ENCODE assay signal across 30 cellular contexts in the genomic region with DNA sequence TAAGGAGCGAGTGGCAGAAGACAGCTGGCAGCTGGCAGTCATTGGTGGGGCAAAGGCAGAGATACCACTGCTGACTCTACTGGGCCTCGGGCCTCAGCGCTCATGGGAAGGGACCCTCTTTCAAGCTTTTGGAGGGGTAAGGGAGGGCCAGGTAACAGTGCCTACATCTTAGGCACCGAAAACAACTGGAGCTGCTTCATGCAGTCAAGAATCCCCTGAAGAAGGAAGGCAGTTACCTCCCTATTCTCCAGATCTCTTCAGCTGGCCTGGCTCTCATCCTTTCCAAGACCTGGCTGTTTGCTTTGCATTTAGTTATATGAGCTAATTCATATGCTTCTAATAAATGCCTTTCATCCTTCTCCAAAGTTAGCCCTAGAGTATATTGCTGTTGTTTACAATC.
"Had no signal": no experiment of that assay in that cellular context is flagged by ENCODE, and none has a peak within 500 bp of the region (broad histone marks: within the 10 kb centered on the region; RNA-seq: fewer than 3 reads in every experiment).

No MANE protein-coding gene starts in this region.

- H3K9me3 ChIP-seq: ascending aorta, breast epithelium, colonic mucosa, esophagus muscularis mucosa, gastroesophageal sphincter, heart right ventricle had no signal

- H3K4me3 Mint-ChIP-seq: activated CD4-positive, alpha-beta memory T cell treated with anti-CD3 and anti-CD28 coated beads, Interleukin-2, amount 10 ng/mL, durations not matched to agents 7 days and 5 days; activated CD4-positive, alpha-beta T cell treated with anti-CD3 and anti-CD28 coated beads, Interleukin-2, amount 10 ng/mL, durations not matched to agents 7 days and 5 days; activated naive CD4-positive, alpha-beta T cell treated with anti-CD3 and anti-CD28 coated beads, Interleukin-2, amount 10 ng/mL, durations not matched to agents 7 days and 5 days; activated naive CD8-positive, alpha-beta T cell treated with anti-CD3 and anti-CD28 coated beads, Interleukin-2, amount 10 ng/mL, durations not matched to agents 7 days and 5 days; activated T-cell treated with anti-CD3 and anti-CD28 coated beads, Interleukin-2, amount 50 U/mL, for 24 hours; activated T-cell treated with anti-CD3 and anti-CD28 coated beads, Interleukin-2, amount 50 U/mL, for 72 hours; brain; WTC11 had no signal

- H3K9me3 Mint-ChIP-seq: activated CD4-positive, alpha-beta memory T cell treated with anti-CD3 and anti-CD28 coated beads, Interleukin-2, amount 10 ng/mL, durations not matched to agents 7 days and 5 days; activated naive CD4-positive, alpha-beta T cell treated with anti-CD3 and anti-CD28 coated beads, Interleukin-2, amount 10 ng/mL, durations not matched to agents 7 days and 5 days; activated naive CD4-positive, alpha-beta T cell treated with anti-CD3 and anti-CD28 coated beads, Interleukin-2, amount 50 U/mL, for 72 hours; activated T-cell treated with anti-CD3 and anti-CD28 coated beads, Interleukin-2, amount 50 U/mL, for 24 hours; activated T-cell treated with anti-CD3 and anti-CD28 coated beads, Interleukin-2, amount 50 U/mL, for 72 hours had no signal

- H3K36me3 ChIP-seq: ascending aorta, breast epithelium, cardiac muscle cell, colonic mucosa, esophagus muscularis mucosa, gastroesophageal sphincter, heart right ventricle had no signal

- H3K4me1 ChIP-seq: ascending aorta, breast epithelium, colonic mucosa, esophagus muscularis mucosa, foreskin keratinocyte, gastroesophageal sphincter, heart right ventricle had no signal

- ATAC-seq: activated naive CD4-positive, alpha-beta T cell treated with anti-CD3 and anti-CD28 coated beads, Interleukin-2, amount 50 U/mL, for 72 hours; activated T-cell treated with anti-CD3 and anti-CD28 coated beads, Interleukin-2, amount 50 U/mL, for 72 hours; foreskin keratinocyte; gastroesophageal sphincter; heart right ventricle; WTC11 had no signal

- H3K27me3 ChIP-seq: ascending aorta, breast epithelium, cardiac muscle cell, colonic mucosa had no signal

- DNase-seq: activated CD4-positive, alpha-beta memory T cell treated with anti-CD3 and anti-CD28 coated beads, Interleukin-2, amount 10 ng/mL, durations not matched to agents 7 days and 5 days; activated CD4-positive, alpha-beta T cell treated with anti-CD3 and anti-CD28 coated beads for 1 hour; activated CD4-positive, alpha-beta T cell treated with anti-CD3 and anti-CD28 coated beads for 4 hours; activated CD4-positive, alpha-beta T cell treated with anti-CD3 and anti-CD28 coated beads, Interleukin-2, amount 10 ng/mL, durations not matched to agents 7 days and 5 days; activated CD4-positive, alpha-beta T cell treated with anti-CD3 and anti-CD28 coated beads, Interleukin-2, amount 50 U/mL, for 4 hours; activated CD8-positive, alpha-beta memory T cell treated with anti-CD3 and anti-CD28 coated beads, Interleukin-2, amount 50 U/mL, for 48 hours; activated gamma-delta T cell; activated naive CD4-positive, alpha-beta T cell; activated naive CD4-positive, alpha-beta T cell treated with anti-CD3 and anti-CD28 coated beads, Interleukin-2, amount 10 ng/mL, durations not matched to agents 7 days and 5 days; activated naive CD8-positive, alpha-beta T cell treated with anti-CD3 and anti-CD28 coated beads, Interleukin-2, amount 10 ng/mL, durations not matched to agents 7 days and 5 days; activated T-cell treated with anti-CD3 and anti-CD28 coated beads for 4 hours; activated T-cell treated with anti-CD3 and anti-CD28 coated beads, Interleukin-2, amount 50 U/mL, for 24 hours; activated T-cell treated with anti-CD3 and anti-CD28 coated beads, Interleukin-2, amount 50 U/mL, for 72 hours; central memory CD4-positive, alpha-beta T cell; cerebellar nuclear complex; colonic mucosa; effector memory CD4-positive, alpha-beta T cell; erythroblast; foreskin keratinocyte; heart right ventricle; T-helper 2 cell had no signal

- H3K27me3 Mint-ChIP-seq: activated T-cell treated with anti-CD3 and anti-CD28 coated beads, Interleukin-2, amount 50 U/mL, for 24 hours had no signal

- H3K4me3 ChIP-seq: ascending aorta, breast epithelium, cardiac muscle cell, colonic mucosa, esophagus muscularis mucosa, gastroesophageal sphincter, heart right ventricle had no signal

- H3K36me3 Mint-ChIP-seq: activated naive CD4-positive, alpha-beta T cell treated with anti-CD3 and anti-CD28 coated beads, Interleukin-2, amount 10 ng/mL, durations not matched to agents 7 days and 5 days; activated naive CD4-positive, alpha-beta T cell treated with anti-CD3 and anti-CD28 coated beads, Interleukin-2, amount 50 U/mL, for 72 hours; activated naive CD8-positive, alpha-beta T cell treated with anti-CD3 and anti-CD28 coated beads, Interleukin-2, amount 10 ng/mL, durations not matched to agents 7 days and 5 days; brain had no signal

- H3K27ac ChIP-seq: ascending aorta, breast epithelium, cardiac muscle cell, colonic mucosa, esophagus muscularis mucosa, foreskin keratinocyte, gastroesophageal sphincter, heart right ventricle, VCaP had no signal

- H3K4me1 Mint-ChIP-seq: activated CD4-positive, alpha-beta memory T cell treated with anti-CD3 and anti-CD28 coated beads, Interleukin-2, amount 10 ng/mL, durations not matched to agents 7 days and 5 days; activated CD4-positive, alpha-beta T cell treated with anti-CD3 and anti-CD28 coated beads, Interleukin-2, amount 10 ng/mL, durations not matched to agents 7 days and 5 days; activated naive CD4-positive, alpha-beta T cell treated with anti-CD3 and anti-CD28 coated beads, Interleukin-2, amount 10 ng/mL, durations not matched to agents 7 days and 5 days; activated naive CD8-positive, alpha-beta T cell treated with anti-CD3 and anti-CD28 coated beads, Interleukin-2, amount 10 ng/mL, durations not matched to agents 7 days and 5 days; brain had no signal

- H3K27ac Mint-ChIP-seq: activated CD4-positive, alpha-beta memory T cell treated with anti-CD3 and anti-CD28 coated beads, Interleukin-2, amount 10 ng/mL, durations not matched to agents 7 days and 5 days; activated CD4-positive, alpha-beta T cell treated with anti-CD3 and anti-CD28 coated beads, Interleukin-2, amount 10 ng/mL, durations not matched to agents 7 days and 5 days; activated naive CD4-positive, alpha-beta T cell treated with anti-CD3 and anti-CD28 coated beads, Interleukin-2, amount 10 ng/mL, durations not matched to agents 7 days and 5 days; activated naive CD4-positive, alpha-beta T cell treated with anti-CD3 and anti-CD28 coated beads, Interleukin-2, amount 50 U/mL, for 72 hours; activated naive CD8-positive, alpha-beta T cell treated with anti-CD3 and anti-CD28 coated beads, Interleukin-2, amount 10 ng/mL, durations not matched to agents 7 days and 5 days; activated T-cell treated with anti-CD3 and anti-CD28 coated beads, Interleukin-2, amount 50 U/mL, for 24 hours; activated T-cell treated with anti-CD3 and anti-CD28 coated beads, Interleukin-2, amount 50 U/mL, for 72 hours; brain; WTC11 had no signal
